Comparison of ENCODE assay signal across 17 cellular contexts in genomic region chr14:61392297-61392696, GRCh38.
DNase-seq lines count a peak whose midpoint lies in the region; ATAC-seq and TF ChIP-seq lines count a peak whose summit lies in the region.
"Had no signal": no experiment of that assay in that cellular context is flagged by ENCODE, and none has a peak within 500 bp of the region (broad histone marks: within the 10 kb centered on the region; RNA-seq: fewer than 3 reads in every experiment).

No MANE protein-coding gene starts in this region.

- H3K27ac Mint-ChIP-seq in activated naive CD4-positive, alpha-beta T cell treated with anti-CD3 and anti-CD28 coated beads, Interleukin-2, amount 50 U/mL, for 24 hours = peak overlapping the region; percentile 88
- H3K27ac Mint-ChIP-seq in activated naive CD4-positive, alpha-beta T cell treated with anti-CD3 and anti-CD28 coated beads, Interleukin-2, amount 10 ng/mL, durations not matched to agents 7 days and 5 days = no peak overlapping the region
- peak overlapping the region; percentile 44 for H3K27ac Mint-ChIP-seq in activated T-helper 17 cell treated with anti-CD3 and anti-CD28 coated beads, Interleukin-2, amount 50 U/mL, for 72 hours
- H3K27ac Mint-ChIP-seq in naive thymus-derived CD4-positive, alpha-beta T cell = peak overlapping the region in 5 of 9 donors; percentile 35 to 78 (median 63)
- H3K27ac Mint-ChIP-seq in chondrocyte (ENCODE audit: unreplicated experiment) = no peak overlapping the region
- H3K27ac Mint-ChIP-seq: B cell had no signal

- no peaks in the 10 kb centered on the region for H3K27me3 Mint-ChIP-seq in activated naive CD4-positive, alpha-beta T cell treated with anti-CD3 and anti-CD28 coated beads, Interleukin-2, amount 50 U/mL, for 24 hours
- H3K27me3 Mint-ChIP-seq in activated naive CD4-positive, alpha-beta T cell treated with anti-CD3 and anti-CD28 coated beads, Interleukin-2, amount 10 ng/mL, durations not matched to agents 7 days and 5 days = no peaks in the 10 kb centered on the region
- H3K27me3 Mint-ChIP-seq in activated T-helper 17 cell treated with anti-CD3 and anti-CD28 coated beads, Interleukin-2, amount 50 U/mL, for 72 hours = no peaks in the 10 kb centered on the region
- H3K27me3 Mint-ChIP-seq in naive thymus-derived CD4-positive, alpha-beta T cell = no peaks in the 10 kb centered on the region
- H3K27me3 Mint-ChIP-seq in chondrocyte (ENCODE audit: low read depth) = peaks cover 3% of the 10 kb centered on the region

- H3K4me1 Mint-ChIP-seq in activated naive CD4-positive, alpha-beta T cell treated with anti-CD3 and anti-CD28 coated beads, Interleukin-2, amount 50 U/mL, for 24 hours = peaks cover 81% of the 10 kb centered on the region
- peaks cover 50% of the 10 kb centered on the region for H3K4me1 Mint-ChIP-seq in activated naive CD4-positive, alpha-beta T cell treated with anti-CD3 and anti-CD28 coated beads, Interleukin-2, amount 10 ng/mL, durations not matched to agents 7 days and 5 days
- H3K4me1 Mint-ChIP-seq in activated T-helper 17 cell treated with anti-CD3 and anti-CD28 coated beads, Interleukin-2, amount 50 U/mL, for 72 hours = peaks cover 60% of the 10 kb centered on the region
- peaks cover 0 to 83% (median 45%) of the 10 kb centered on the region in 7 donors for H3K4me1 Mint-ChIP-seq in naive thymus-derived CD4-positive, alpha-beta T cell
- H3K4me1 Mint-ChIP-seq in chondrocyte (ENCODE audit: low read depth) = peaks cover 8% of the 10 kb centered on the region

- H3K4me2 ChIP-seq in osteoblast (ENCODE audit: insufficient read depth, low read length) = no peak overlapping the region
- H3K4me2 ChIP-seq: KMS-11 had no signal

- H3K9me3 ChIP-seq in HEK293 (ENCODE audit: control insufficient read depth, insufficient read depth, low read depth, low read length) (no peaks in the 10 kb centered on the region), osteoblast (ENCODE audit: low read depth, low read length) (no peaks in the 10 kb centered on the region)
- no peaks in the 10 kb centered on the region for H3K9me3 ChIP-seq in naive thymus-derived CD4-positive, alpha-beta T cell (ENCODE audit: control insufficient read depth in 2 of 3, low read length in 3 of 3)

- intact Hi-C loops in naive thymus-derived CD4-positive, alpha-beta T cell (cut with micrococcal nuclease) = no loop called here

- H3K4me3 Mint-ChIP-seq in activated naive CD4-positive, alpha-beta T cell treated with anti-CD3 and anti-CD28 coated beads, Interleukin-2, amount 50 U/mL, for 24 hours = peak overlapping the region; percentile 57
- no peak overlapping the region for H3K4me3 Mint-ChIP-seq in activated naive CD4-positive, alpha-beta T cell treated with anti-CD3 and anti-CD28 coated beads, Interleukin-2, amount 10 ng/mL, durations not matched to agents 7 days and 5 days
- H3K4me3 Mint-ChIP-seq in activated T-helper 17 cell treated with anti-CD3 and anti-CD28 coated beads, Interleukin-2, amount 50 U/mL, for 72 hours = no peak overlapping the region
- peak overlapping the region in 7 of 10 donors; percentile 11 to 51 (median 30) for H3K4me3 Mint-ChIP-seq in naive thymus-derived CD4-positive, alpha-beta T cell
- H3K4me3 Mint-ChIP-seq in chondrocyte (ENCODE audit: unreplicated experiment) = no peak overlapping the region
- H3K4me3 Mint-ChIP-seq: B cell had no signal

- H3K36me3 Mint-ChIP-seq in activated naive CD4-positive, alpha-beta T cell treated with anti-CD3 and anti-CD28 coated beads, Interleukin-2, amount 50 U/mL, for 24 hours = peaks cover 26% of the 10 kb centered on the region
- peaks cover 63% of the 10 kb centered on the region for H3K36me3 Mint-ChIP-seq in activated naive CD4-positive, alpha-beta T cell treated with anti-CD3 and anti-CD28 coated beads, Interleukin-2, amount 10 ng/mL, durations not matched to agents 7 days and 5 days
- peaks cover 91% of the 10 kb centered on the region for H3K36me3 Mint-ChIP-seq in activated T-helper 17 cell treated with anti-CD3 and anti-CD28 coated beads, Interleukin-2, amount 50 U/mL, for 72 hours (ENCODE audit: low read depth)
- H3K36me3 Mint-ChIP-seq in naive thymus-derived CD4-positive, alpha-beta T cell = peaks cover 0 to 56% (median 8%) of the 10 kb centered on the region in 5 donors
- no peaks in the 10 kb centered on the region for H3K36me3 Mint-ChIP-seq in chondrocyte (ENCODE audit: low read depth)

- no peaks in the 10 kb centered on the region for H4K20me1 ChIP-seq in osteoblast (ENCODE audit: insufficient read depth, low read length)

- H3K27ac ChIP-seq in HEK293 (ENCODE audit: extremely low read depth, low read depth, low read length) (no peak overlapping the region), osteoblast (ENCODE audit: low read depth, low read length) (no peak overlapping the region)
- peak overlapping the region; percentile 71 for H3K27ac ChIP-seq in naive thymus-derived CD4-positive, alpha-beta T cell (ENCODE audit: low read depth, low read length)
- H3K27ac ChIP-seq: KMS-11 had no signal

- TF ChIP-seq CTCF in HEK293 (tag by site-specific recombination; IDR thresholded peaks at IDR 0.05) (no peak), chondrocyte (IDR thresholded peaks at IDR 0.05) (no peak), osteoblast (IDR thresholded peaks at IDR 0.05; ENCODE audit: extremely low read depth, low read depth, low read length) (no peak)

- H3K79me2 ChIP-seq in osteoblast (ENCODE audit: insufficient read depth, low read length) = no peaks in the 10 kb centered on the region

- DNase-seq in activated naive CD4-positive, alpha-beta T cell treated with anti-CD3 and anti-CD28 coated beads, Interleukin-2, amount 10 ng/mL, durations not matched to agents 7 days and 5 days = no peak
- no peak for DNase-seq in naive thymus-derived CD4-positive, alpha-beta T cell
- no peak for DNase-seq in NCI-H146 (lab: John Stamatoyannopoulos, UW)
- no peak for DNase-seq in chondrocyte (ENCODE audit: low spot score)
- no peak for DNase-seq in osteoblast (ENCODE audit: insufficient read length, low spot score, missing footprints)
- DNase-seq: EL, MM.1S, NCI-H1105 treated with DMSO at 0.1 percent for 48 hours, NCI-H187 treated with DMSO at 0.1 percent for 48 hours, NCI-H2171, SHP77 treated with DMSO at 0.1 percent for 48 hours had no signal

- no peaks in the 10 kb centered on the region for H3K36me3 ChIP-seq in HEK293 (ENCODE audit: control insufficient read depth in 2 of 2, insufficient read depth in 1 of 2, low read length in 2 of 2)
- peaks cover 0 to 2% (median 0%) of the 10 kb centered on the region in 3 experiments for H3K36me3 ChIP-seq in naive thymus-derived CD4-positive, alpha-beta T cell (ENCODE audit: control insufficient read depth in 2 of 3, insufficient read depth in 3 of 3, low read length in 3 of 3)
- no peaks in the 10 kb centered on the region for H3K36me3 ChIP-seq in osteoblast (ENCODE audit: insufficient read depth, low read length)

- CTCF ChIA-PET in activated naive CD4-positive, alpha-beta T cell treated with anti-CD3 and anti-CD28 coated beads, Interleukin-2, amount 10 ng/mL, durations not matched to agents 7 days and 5 days (lab: Charles Lee) = no interaction called here
- CTCF ChIA-PET in HEK293 (lab: Yijun Ruan, JAX) = no interaction called here
- CTCF ChIA-PET in naive thymus-derived CD4-positive, alpha-beta T cell (lab: Charles Lee) = no interaction called here

- H3K9me3 Mint-ChIP-seq in activated naive CD4-positive, alpha-beta T cell treated with anti-CD3 and anti-CD28 coated beads, Interleukin-2, amount 50 U/mL, for 24 hours = no peaks in the 10 kb centered on the region
- H3K9me3 Mint-ChIP-seq in activated naive CD4-positive, alpha-beta T cell treated with anti-CD3 and anti-CD28 coated beads, Interleukin-2, amount 10 ng/mL, durations not matched to agents 7 days and 5 days = no peaks in the 10 kb centered on the region
- H3K9me3 Mint-ChIP-seq in activated T-helper 17 cell treated with anti-CD3 and anti-CD28 coated beads, Interleukin-2, amount 50 U/mL, for 72 hours = no peaks in the 10 kb centered on the region
- no peaks in the 10 kb centered on the region for H3K9me3 Mint-ChIP-seq in naive thymus-derived CD4-positive, alpha-beta T cell
- no peaks in the 10 kb centered on the region for H3K9me3 Mint-ChIP-seq in chondrocyte (ENCODE audit: low read depth)

- H3K4me3 ChIP-seq in HEK293 (ENCODE audit: low read depth, low read length) (no peak overlapping the region), osteoblast (ENCODE audit: insufficient read depth, low read length) (no peak overlapping the region)
- H3K4me3 ChIP-seq in naive thymus-derived CD4-positive, alpha-beta T cell (ENCODE audit: low read length) = no peak overlapping the region

- POLR2A ChIA-PET in HEK293 (lab: Yijun Ruan, JAX) = no interaction called here
- POLR2A ChIA-PET in naive thymus-derived CD4-positive, alpha-beta T cell (lab: Charles Lee) = no interaction called here

- H3K4me1 ChIP-seq in HEK293 (ENCODE audit: control insufficient read depth, insufficient read depth, low read length) = peaks cover 8% of the 10 kb centered on the region
- peaks cover 93 to 95% of the 10 kb centered on the region in 2 donors for H3K4me1 ChIP-seq in naive thymus-derived CD4-positive, alpha-beta T cell (ENCODE audit: control insufficient read depth in 2 of 2, insufficient read depth in 2 of 2, low read length in 2 of 2)
- H3K4me1 ChIP-seq in osteoblast (ENCODE audit: insufficient read depth, low read length) = peaks cover 12% of the 10 kb centered on the region

- H3K27me3 ChIP-seq in naive thymus-derived CD4-positive, alpha-beta T cell (ENCODE audit: control insufficient read depth in 2 of 2, insufficient read depth in 2 of 2, low read length in 2 of 2) = no peaks in the 10 kb centered on the region
- H3K27me3 ChIP-seq in osteoblast (ENCODE audit: insufficient read depth, low read length) = peaks cover 10% of the 10 kb centered on the region

- no peak overlapping the region for H2AFZ ChIP-seq in osteoblast (ENCODE audit: low read length)

- ATAC-seq in activated T-helper 17 cell treated with anti-CD3 and anti-CD28 coated beads, Interleukin-2, amount 50 U/mL, for 72 hours (replicated peaks) = no peak
- no peak for ATAC-seq in naive thymus-derived CD4-positive, alpha-beta T cell
- ATAC-seq: HepG2 had no signal

TF ChIP-seq in HEK293, 187 proteins besides CTCF, POLR2A, EP300 and RAD21 (continues in another document):
- TF ChIP-seq SP7 (tag by site-specific recombination; IDR thresholded peaks at IDR 0.05) (peak; percentile 35), ZNF791 (tag by site-specific recombination; IDR thresholded peaks at IDR 0.05) (no peak), WT1 (tag by site-specific recombination; IDR thresholded peaks at IDR 0.05) (0 out of 2 replicates have a peak, but pooled peaks have one; percentile 11)

Comparison
In these comparisons a context has a peak if more than half of its experiments do, and no peak if none do; other contexts are left out.
1. H3K27ac Mint-ChIP-seq: peak in activated naive CD4-positive, alpha-beta T cell treated with anti-CD3 and anti-CD28 coated beads, Interleukin-2, amount 50 U/mL, for 24 hours (single experiment), activated T-helper 17 cell treated with anti-CD3 and anti-CD28 coated beads, Interleukin-2, amount 50 U/mL, for 72 hours (single experiment) and naive thymus-derived CD4-positive, alpha-beta T cell (5 of 9); none in activated naive CD4-positive, alpha-beta T cell treated with anti-CD3 and anti-CD28 coated beads, Interleukin-2, amount 10 ng/mL, durations not matched to agents 7 days and 5 days (single experiment) and chondrocyte (single experiment).
2. H3K4me3 Mint-ChIP-seq: peak in activated naive CD4-positive, alpha-beta T cell treated with anti-CD3 and anti-CD28 coated beads, Interleukin-2, amount 50 U/mL, for 24 hours (single experiment) and naive thymus-derived CD4-positive, alpha-beta T cell (7 of 10); none in activated naive CD4-positive, alpha-beta T cell treated with anti-CD3 and anti-CD28 coated beads, Interleukin-2, amount 10 ng/mL, durations not matched to agents 7 days and 5 days (single experiment), activated T-helper 17 cell treated with anti-CD3 and anti-CD28 coated beads, Interleukin-2, amount 50 U/mL, for 72 hours (single experiment) and chondrocyte (single experiment).